Comparison of ENCODE assay signal across 19 cellular contexts in the genomic region with DNA sequence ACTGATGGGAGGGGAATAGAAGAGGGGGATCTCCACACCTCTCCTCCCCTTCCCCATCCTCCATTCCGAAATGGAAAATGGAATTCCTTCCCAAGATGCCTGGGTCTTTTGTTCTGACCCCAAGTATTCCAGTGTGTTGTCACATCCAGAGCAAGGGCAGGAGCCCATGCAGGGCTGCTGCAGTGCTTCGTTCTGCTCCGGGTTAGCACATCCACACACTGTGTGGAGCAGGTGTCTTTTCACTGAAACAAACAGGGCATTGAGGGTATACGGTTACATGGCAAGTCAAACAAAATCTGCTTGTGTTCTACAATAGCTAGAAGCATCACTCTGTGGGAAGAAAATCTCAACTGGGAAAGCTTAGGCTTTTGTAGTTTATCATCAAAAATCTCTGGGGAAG. TPM values are rescaled to one million over a fixed set of nuclear protein-coding genes. Genes with fewer than 3 reads are reported as not detected.
DNase-seq lines count a peak whose midpoint lies in the region; ATAC-seq and TF ChIP-seq lines count a peak whose summit lies in the region.
"Had no signal": no experiment of that assay in that cellular context is flagged by ENCODE, and none has a peak within 500 bp of the region (broad histone marks: within the 10 kb centered on the region; RNA-seq: fewer than 3 reads in every experiment).

No MANE protein-coding gene starts in this region.

- peak; percentile 56 for DNase-seq in DMS53 (lab: John Stamatoyannopoulos, UW)
- DNase-seq in NCI-H146 (lab: John Stamatoyannopoulos, UW): peak; percentile 82
- DNase-seq in NCI-H2196 (lab: John Stamatoyannopoulos, UW; ENCODE audit: unreplicated experiment): peak; percentile 42
- DNase-seq in WTC11 (ENCODE audit: low spot score): no peak
- no peak for DNase-seq in epidermal melanocyte (ENCODE audit: insufficient read length, low spot score)
- DNase-seq in amniotic stem cell (lab: John Stamatoyannopoulos, UW): no peak
- DNase-seq: activated CD4-positive, alpha-beta memory T cell treated with anti-CD3 and anti-CD28 coated beads, Interleukin-2, amount 10 ng/mL, durations not matched to agents 7 days and 5 days; activated naive CD8-positive, alpha-beta T cell treated with anti-CD3 and anti-CD28 coated beads for 36 hours; C1 segment of cervical spinal cord; head of caudate nucleus; HFFc6; NCI-H226; stimulated activated CD4-positive, alpha-beta T cell treated with anti-CD3 and anti-CD28 coated beads, Interleukin-15, amount 100 ng/mL, for 24 hours; T-helper 1 cell had no signal

- TF ChIP-seq CTCF in WTC11 (IDR thresholded peaks at IDR 0.05): no peak

- POLR2A ChIA-PET in WTC11 (lab: Charles Lee): interaction anchor here (0.5 kb wide), 1 partner anchor 132 kb away, joined by 3 read pairs; no protein-coding TSS in a partner anchor

- no peaks in the 10 kb centered on the region for H3K36me3 Mint-ChIP-seq in WTC11
- H3K36me3 Mint-ChIP-seq: activated naive CD8-positive, alpha-beta T cell treated with anti-CD3 and anti-CD28 coated beads for 36 hours had no signal

- H3K27ac Mint-ChIP-seq in WTC11: no peak overlapping the region
- H3K27ac Mint-ChIP-seq: activated CD4-positive, alpha-beta memory T cell treated with anti-CD3 and anti-CD28 coated beads, Interleukin-2, amount 10 ng/mL, durations not matched to agents 7 days and 5 days; activated naive CD8-positive, alpha-beta T cell treated with anti-CD3 and anti-CD28 coated beads for 36 hours; HFFc6; stimulated activated naive CD8-positive, alpha-beta T cell treated with anti-CD3 and anti-CD28 coated beads, Interleukin-15, Interleukin-2, amounts not matched to agents 100 ng/mL and 50 ng/mL, for 24 hours had no signal

- no peaks in the 10 kb centered on the region for H3K9me3 Mint-ChIP-seq in WTC11
- H3K9me3 Mint-ChIP-seq: activated CD4-positive, alpha-beta memory T cell treated with anti-CD3 and anti-CD28 coated beads, Interleukin-2, amount 10 ng/mL, durations not matched to agents 7 days and 5 days; activated naive CD8-positive, alpha-beta T cell treated with anti-CD3 and anti-CD28 coated beads for 36 hours; HFFc6; neural crest cell; stimulated activated naive CD8-positive, alpha-beta T cell treated with anti-CD3 and anti-CD28 coated beads, Interleukin-15, Interleukin-2, amounts not matched to agents 100 ng/mL and 50 ng/mL, for 24 hours had no signal

- CTCF ChIA-PET in WTC11 (lab: Charles Lee): interaction anchor here (0.5 to 1.5 kb wide), 7 partner anchors 14 to 224 kb away, joined by 3 to 7 read pairs (median 3); a partner anchor contains a TSS

- no peak overlapping the region for H3K4me3 Mint-ChIP-seq in WTC11
- H3K4me3 Mint-ChIP-seq: activated CD4-positive, alpha-beta memory T cell treated with anti-CD3 and anti-CD28 coated beads, Interleukin-2, amount 10 ng/mL, durations not matched to agents 7 days and 5 days; activated naive CD8-positive, alpha-beta T cell treated with anti-CD3 and anti-CD28 coated beads for 36 hours; HFFc6; neural crest cell; stimulated activated naive CD8-positive, alpha-beta T cell treated with anti-CD3 and anti-CD28 coated beads, Interleukin-15, Interleukin-2, amounts not matched to agents 100 ng/mL and 50 ng/mL, for 24 hours had no signal

- peaks cover 14% of the 10 kb centered on the region for H3K4me1 Mint-ChIP-seq in WTC11
- H3K4me1 Mint-ChIP-seq: activated naive CD8-positive, alpha-beta T cell treated with anti-CD3 and anti-CD28 coated beads for 36 hours; neural crest cell had no signal

- H3K27me3 Mint-ChIP-seq in WTC11 (ENCODE audit: low read depth): no peaks in the 10 kb centered on the region
- H3K27me3 Mint-ChIP-seq: activated naive CD8-positive, alpha-beta T cell treated with anti-CD3 and anti-CD28 coated beads for 36 hours; stimulated activated naive CD8-positive, alpha-beta T cell treated with anti-CD3 and anti-CD28 coated beads, Interleukin-15, Interleukin-2, amounts not matched to agents 100 ng/mL and 50 ng/mL, for 24 hours had no signal

- ATAC-seq in WTC11 (peak; percentile 44), HG02870 (IDR thresholded peaks at IDR 0.05; ENCODE audit: unreplicated experiment) (no peak)
- ATAC-seq: activated CD4-positive, CD25-positive, alpha-beta regulatory T cell treated with anti-CD3 and anti-CD28 coated beads, Interleukin-2, amount 50 U/mL, for 24 hours; K562 had no signal

TF ChIP-seq in WTC11, 78 proteins besides CTCF, POLR2A, EP300 and RAD21:
- TF ChIP-seq ZNF671 (CRISPR knock-in tag; IDR thresholded peaks at IDR 0.05) (no peak), ZNF396 (CRISPR knock-in tag; IDR thresholded peaks at IDR 0.05; ENCODE audit: borderline replicate concordance) (no peak), ZNF416 (CRISPR knock-in tag; IDR thresholded peaks at IDR 0.05) (no peak), NFYB (CRISPR knock-in tag; conservative IDR thresholded peaks at IDR 0.05; ENCODE audit: low read depth) (no peak), ELF4 (CRISPR knock-in tag; IDR thresholded peaks at IDR 0.05; ENCODE audit: low read depth) (no peak)
- TF ChIP-seq, protein P1, sequence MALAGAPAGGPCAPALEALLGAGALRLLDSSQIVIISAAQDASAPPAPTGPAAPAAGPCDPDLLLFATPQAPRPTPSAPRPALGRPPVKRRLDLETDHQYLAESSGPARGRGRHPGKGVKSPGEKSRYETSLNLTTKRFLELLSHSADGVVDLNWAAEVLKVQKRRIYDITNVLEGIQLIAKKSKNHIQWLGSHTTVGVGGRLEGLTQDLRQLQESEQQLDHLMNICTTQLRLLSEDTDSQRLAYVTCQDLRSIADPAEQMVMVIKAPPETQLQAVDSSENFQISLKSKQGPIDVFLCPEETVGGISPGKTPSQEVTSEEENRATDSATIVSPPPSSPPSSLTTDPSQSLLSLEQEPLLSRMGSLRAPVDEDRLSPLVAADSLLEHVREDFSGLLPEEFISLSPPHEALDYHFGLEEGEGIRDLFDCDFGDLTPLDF (CRISPR knock-in tag; IDR thresholded peaks at IDR 0.05): no peak
- TF ChIP-seq, protein P2, sequence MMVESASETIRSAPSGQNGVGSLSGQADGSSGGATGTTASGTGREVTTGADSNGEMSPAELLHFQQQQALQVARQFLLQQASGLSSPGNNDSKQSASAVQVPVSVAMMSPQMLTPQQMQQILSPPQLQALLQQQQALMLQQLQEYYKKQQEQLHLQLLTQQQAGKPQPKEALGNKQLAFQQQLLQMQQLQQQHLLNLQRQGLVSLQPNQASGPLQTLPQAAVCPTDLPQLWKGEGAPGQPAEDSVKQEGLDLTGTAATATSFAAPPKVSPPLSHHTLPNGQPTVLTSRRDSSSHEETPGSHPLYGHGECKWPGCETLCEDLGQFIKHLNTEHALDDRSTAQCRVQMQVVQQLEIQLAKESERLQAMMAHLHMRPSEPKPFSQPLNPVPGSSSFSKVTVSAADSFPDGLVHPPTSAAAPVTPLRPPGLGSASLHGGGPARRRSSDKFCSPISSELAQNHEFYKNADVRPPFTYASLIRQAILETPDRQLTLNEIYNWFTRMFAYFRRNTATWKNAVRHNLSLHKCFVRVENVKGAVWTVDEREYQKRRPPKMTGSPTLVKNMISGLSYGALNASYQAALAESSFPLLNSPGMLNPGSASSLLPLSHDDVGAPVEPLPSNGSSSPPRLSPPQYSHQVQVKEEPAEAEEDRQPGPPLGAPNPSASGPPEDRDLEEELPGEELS (CRISPR knock-in tag; IDR thresholded peaks at IDR 0.05): no peak
- TF ChIP-seq, protein P3, sequence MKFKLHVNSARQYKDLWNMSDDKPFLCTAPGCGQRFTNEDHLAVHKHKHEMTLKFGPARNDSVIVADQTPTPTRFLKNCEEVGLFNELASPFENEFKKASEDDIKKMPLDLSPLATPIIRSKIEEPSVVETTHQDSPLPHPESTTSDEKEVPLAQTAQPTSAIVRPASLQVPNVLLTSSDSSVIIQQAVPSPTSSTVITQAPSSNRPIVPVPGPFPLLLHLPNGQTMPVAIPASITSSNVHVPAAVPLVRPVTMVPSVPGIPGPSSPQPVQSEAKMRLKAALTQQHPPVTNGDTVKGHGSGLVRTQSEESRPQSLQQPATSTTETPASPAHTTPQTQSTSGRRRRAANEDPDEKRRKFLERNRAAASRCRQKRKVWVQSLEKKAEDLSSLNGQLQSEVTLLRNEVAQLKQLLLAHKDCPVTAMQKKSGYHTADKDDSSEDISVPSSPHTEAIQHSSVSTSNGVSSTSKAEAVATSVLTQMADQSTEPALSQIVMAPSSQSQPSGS (CRISPR knock-in tag; IDR thresholded peaks at IDR 0.05; ENCODE audit: borderline replicate concordance, low read depth): no peak
- TF ChIP-seq, protein P4, sequence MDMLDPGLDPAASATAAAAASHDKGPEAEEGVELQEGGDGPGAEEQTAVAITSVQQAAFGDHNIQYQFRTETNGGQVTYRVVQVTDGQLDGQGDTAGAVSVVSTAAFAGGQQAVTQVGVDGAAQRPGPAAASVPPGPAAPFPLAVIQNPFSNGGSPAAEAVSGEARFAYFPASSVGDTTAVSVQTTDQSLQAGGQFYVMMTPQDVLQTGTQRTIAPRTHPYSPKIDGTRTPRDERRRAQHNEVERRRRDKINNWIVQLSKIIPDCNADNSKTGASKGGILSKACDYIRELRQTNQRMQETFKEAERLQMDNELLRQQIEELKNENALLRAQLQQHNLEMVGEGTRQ (CRISPR knock-in tag; IDR thresholded peaks at IDR 0.05): no peak

RNA-seq across cellular contexts. Expression of a gene that starts 56.9 kb away (rescaled TPM):
- total RNA-seq in WTC11 (2021): 21.3 to 22.2 TPM (median 21.8 TPM) in 3 replicates

Comparison
In these comparisons a context has a peak if more than half of its experiments do, and no peak if none do; other contexts are left out.
1. DNase-seq: peak in DMS53 (single experiment), NCI-H146 (single experiment) and NCI-H2196 (single experiment); none in WTC11 (single experiment), epidermal melanocyte (single experiment) and amniotic stem cell (single experiment).